In genomic region chr7:121755818-121756501, GRCh38 we compare ENCODE assay signal across 18 cellular contexts.
DNase-seq lines count a peak whose midpoint lies in the region; ATAC-seq and TF ChIP-seq lines count a peak whose summit lies in the region.
"Had no signal": no experiment of that assay in that cellular context is flagged by ENCODE, and none has a peak within 500 bp of the region (broad histone marks: within the 10 kb centered on the region; RNA-seq: fewer than 3 reads in every experiment).

No MANE protein-coding gene starts in this region.

- no peaks in the 10 kb centered on the region for H3K9me3 Mint-ChIP-seq in H9

- H4K8ac ChIP-seq in H9 (replicated peaks; ENCODE audit: insufficient read length, low read depth, low read length), result no peak overlapping the region

- no peak overlapping the region for H3K4me3 Mint-ChIP-seq in H9
- H3K4me3 Mint-ChIP-seq: activated naive CD8-positive, alpha-beta T cell; natural killer cell treated with Interleukin-12 subunit alpha and Interleukin-12 subunit beta and Interleukin-15 and Interleukin-18, amount 100 ng/mL, for 72 hours had no signal

- H3K27me3 ChIP-seq in H9 (ENCODE audit: insufficient read depth, low read length), result no peaks in the 10 kb centered on the region
- H3K27me3 ChIP-seq: BLaER1, suprapubic skin had no signal

- DNase-seq in H9 (peak; percentile 44), NCI-H2227 treated with DMSO at 0.1 percent for 48 hours (lab: John Stamatoyannopoulos, UW) (peak; percentile 86), globus pallidus (ENCODE audit: low spot score) (peak; percentile 20), retina (peak; percentile 63), DMS153 treated with DMSO at 0.1 percent for 48 hours (lab: John Stamatoyannopoulos, UW; ENCODE audit: unreplicated experiment) (no peak)
- DNase-seq in stimulated activated CD8-positive, alpha-beta memory T cell treated with anti-CD3 and anti-CD28 coated beads, Interleukin-4, amount 100 ng/mL, for 48 hours, result no peak
- DNase-seq: activated CD4-positive, alpha-beta T cell treated with anti-CD3 and anti-CD28 coated beads for 4 hours; activated T-cell treated with anti-CD3 and anti-CD28 coated beads for 4 hours; NCI-H2107; SJCRH30; stimulated activated CD4-positive, alpha-beta T cell treated with anti-CD3 and anti-CD28 coated beads, Interleukin-1b, Interleukin-23, amount 100 ng/mL, for 48 hours; T-helper 9 cell had no signal

- H3K23me2 ChIP-seq in H9 (ENCODE audit: insufficient read length, low read depth, low read length, poor library complexity, severe bottlenecking), result no peaks in the 10 kb centered on the region

- no peak overlapping the region for H3K23ac ChIP-seq in H9 (ENCODE audit: insufficient read length, low read depth, low read length)

- no peak overlapping the region for H3K4me2 ChIP-seq in H9 (ENCODE audit: insufficient read depth, insufficient read length, low read length)
- H3K4me2 ChIP-seq: BLaER1 had no signal

- peak overlapping the region in 2 of 3 experiments; percentile 17 to 46; a peak in 3 of 7 replicates for H3K27ac Mint-ChIP-seq in H9
- H3K27ac Mint-ChIP-seq: activated naive CD8-positive, alpha-beta T cell; natural killer cell treated with Interleukin-12 subunit alpha and Interleukin-12 subunit beta and Interleukin-15 and Interleukin-18, amount 100 ng/mL, for 72 hours had no signal

- no peak for ATAC-seq in HG03521 (IDR thresholded peaks at IDR 0.05; ENCODE audit: unreplicated experiment)
- ATAC-seq: natural killer cell treated with Interleukin-12 subunit alpha and Interleukin-12 subunit beta and Interleukin-15 and Interleukin-18, amount 100 ng/mL, for 72 hours; right cardiac atrium had no signal

- H3K27ac ChIP-seq in H9 (ENCODE audit: insufficient read length, low read depth, low read length), result no peak overlapping the region
- H3K27ac ChIP-seq: BLaER1, SJCRH30, suprapubic skin had no signal

- no peak overlapping the region for H2BK15ac ChIP-seq in H9 (ENCODE audit: low read depth, low read length)

- H2BK5ac ChIP-seq in H9 (ENCODE audit: insufficient read length, low read length), result no peak overlapping the region

- H3K4me1 Mint-ChIP-seq in H9, result peaks cover 8 to 10% of the 10 kb centered on the region in 2 experiments

- no peak overlapping the region for H2BK12ac ChIP-seq in H9 (ENCODE audit: insufficient read length, low read depth, low read length)

- peak overlapping the region; percentile 66 for H3K18ac ChIP-seq in H9 (ENCODE audit: insufficient read length, low read depth, low read length)

- H3K4ac ChIP-seq in H9 (ENCODE audit: low read depth, low read length), result no peak overlapping the region

- no CpG with 5 or more reads among the region's 6 CpGs for WGBS in H9 (ENCODE audit: extremely low coverage, insufficient read length, low lambda C conversion rate)

- no peak overlapping the region for H2AFZ ChIP-seq in H9 (ENCODE audit: low read length)

- no peak overlapping the region for H4K5ac ChIP-seq in H9 (ENCODE audit: insufficient read length, low read depth, low read length)

- no peak overlapping the region for H2BK120ac ChIP-seq in H9 (ENCODE audit: low read depth, low read length, poor library complexity, severe bottlenecking)

- H3K27me3 Mint-ChIP-seq in H9 (ENCODE audit: low read depth), result no peaks in the 10 kb centered on the region
- H3K27me3 Mint-ChIP-seq: activated naive CD8-positive, alpha-beta T cell had no signal

- no peaks in the 10 kb centered on the region for H3K79me1 ChIP-seq in H9 (ENCODE audit: insufficient read depth, low read depth, low read length, poor library complexity, severe bottlenecking)

- H2AK5ac ChIP-seq in H9 (ENCODE audit: insufficient read length, low read length), result no peak overlapping the region

- H3T11ph ChIP-seq in H9 (ENCODE audit: low read length), result no peak overlapping the region

- H3K56ac ChIP-seq in H9 (ENCODE audit: insufficient read length, low read depth, low read length), result no peak overlapping the region

- no peak overlapping the region for H3K14ac ChIP-seq in H9 (ENCODE audit: insufficient read depth, low read length)

- H3K79me2 ChIP-seq in H9 (ENCODE audit: insufficient read depth, low read length), result no peaks in the 10 kb centered on the region

- no peaks in the 10 kb centered on the region; the same call in 1 of the 2 replicates for H3K4me1 ChIP-seq in H9 (ENCODE audit: insufficient read depth, low read length)
- H3K4me1 ChIP-seq: BLaER1, SJCRH30, suprapubic skin had no signal

- H4K91ac ChIP-seq in H9 (ENCODE audit: insufficient read length, low read depth, low read length), result no peak overlapping the region

- no peak overlapping the region for H3K9ac ChIP-seq in H9 (ENCODE audit: extremely low read depth, insufficient read length, low read length)
- H3K9ac ChIP-seq: BLaER1 had no signal

- no peaks in the 10 kb centered on the region for H3K9me3 ChIP-seq in H9 (ENCODE audit: control insufficient read depth, low read depth, low read length)
- H3K9me3 ChIP-seq: BLaER1, SJCRH30, suprapubic skin had no signal

- H2BK20ac ChIP-seq in H9 (ENCODE audit: low read depth, low read length, poor library complexity, severe bottlenecking), result peak overlapping the region; percentile 75

- H4K20me1 ChIP-seq in H9 (ENCODE audit: control insufficient read depth, insufficient read depth, insufficient read length), result no peaks in the 10 kb centered on the region
- H4K20me1 ChIP-seq: BLaER1 had no signal

- no peaks in the 10 kb centered on the region for H3K36me3 Mint-ChIP-seq in H9 (ENCODE audit: insufficient read depth in 1 of 3, low read depth in 3 of 3)
- H3K36me3 Mint-ChIP-seq: activated naive CD8-positive, alpha-beta T cell; natural killer cell treated with Interleukin-12 subunit alpha and Interleukin-12 subunit beta and Interleukin-15 and Interleukin-18, amount 100 ng/mL, for 72 hours had no signal

- TF ChIP-seq CTCF in H9 (conservative IDR thresholded peaks at IDR 0.05), result no peak

Comparison
In these comparisons a context has a peak if more than half of its experiments do, and no peak if none do; other contexts are left out.
1. DNase-seq: peak in H9 (single experiment), NCI-H2227 treated with DMSO at 0.1 percent for 48 hours (single experiment), globus pallidus (single experiment) and retina (single experiment); none in DMS153 treated with DMSO at 0.1 percent for 48 hours (single experiment) and stimulated activated CD8-positive, alpha-beta memory T cell treated with anti-CD3 and anti-CD28 coated beads, Interleukin-4, amount 100 ng/mL, for 48 hours (single experiment).